Comparison of ENCODE assay signal across 8 cellular contexts in the genomic region with DNA sequence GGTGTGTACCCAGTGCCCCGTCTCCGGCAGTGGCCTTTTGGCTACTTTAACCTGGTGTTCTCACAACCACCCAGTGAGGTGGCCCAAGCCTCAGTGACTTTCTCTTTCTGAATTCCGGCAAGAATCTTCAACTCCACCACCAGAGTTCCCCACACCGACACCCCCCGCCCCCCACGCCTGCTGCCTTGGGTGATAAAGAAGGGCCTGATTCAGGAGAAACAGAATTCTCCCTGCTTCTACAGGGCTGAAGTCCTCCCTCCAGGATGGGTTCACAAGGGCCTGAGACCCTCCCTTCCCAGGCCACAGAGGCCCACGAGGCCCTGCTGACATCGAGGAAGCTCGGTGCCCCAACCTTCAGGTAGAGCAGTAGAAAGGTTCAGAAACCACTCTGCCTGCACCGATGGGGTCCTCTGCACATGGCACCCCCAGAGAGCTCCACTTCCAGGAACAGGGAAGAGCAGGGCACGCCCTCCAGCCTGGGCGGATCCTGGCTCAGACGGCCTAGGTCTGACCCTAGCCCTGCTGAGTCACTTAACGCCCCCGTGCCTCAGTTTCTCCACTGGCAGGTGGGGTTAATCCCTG. TPM values are rescaled to one million over a fixed set of nuclear protein-coding genes. Genes with fewer than 3 reads are reported as not detected.
DNase-seq lines count a peak whose midpoint lies in the region; ATAC-seq and TF ChIP-seq lines count a peak whose summit lies in the region.

No MANE protein-coding gene starts in this region.

- CTCF ChIA-PET in activated B cell treated with CpG ODN at 0.5 μM for 24 hours (lab: Charles Lee) = interaction anchor here (0.7 to 5.9 kb wide), 4 partner anchors 13 to 62 kb away, joined by 3 to 59 read pairs (median 3); a partner anchor contains a TSS

- H3K27ac ChIP-seq in iPS-20b (ENCODE audit: low read length) (no peak overlapping the region), substantia nigra (ENCODE audit: low read depth, low read length, poor library complexity, severe bottlenecking) (peak overlapping the region; percentile 53)

- peaks cover 3% of the 10 kb centered on the region for H3K4me1 ChIP-seq in iPS-20b (ENCODE audit: insufficient read depth, low read length)

- POLR2A ChIA-PET in activated B cell treated with CpG ODN at 0.5 μM for 24 hours (lab: Charles Lee) = interaction anchor here (0.6 to 3.2 kb wide), 14 partner anchors 16 to 392 kb away, joined by 3 to 43 read pairs (median 4); a partner anchor contains a TSS

- peaks cover 25% of the 10 kb centered on the region for H3K4me1 Mint-ChIP-seq in activated T-cell treated with anti-CD3 and anti-CD28 coated beads, Interleukin-2, amount 50 U/mL, for 24 hours (ENCODE audit: low read depth)
- H3K4me1 Mint-ChIP-seq in activated B cell treated with CpG ODN at 0.5 μM for 24 hours = peaks cover 22% of the 10 kb centered on the region

- no peak for TF ChIP-seq CTCF in activated B cell treated with CpG ODN at 0.5 μM for 24 hours (IDR thresholded peaks at IDR 0.05)

- intact Hi-C loops in activated B cell treated with CpG ODN at 0.5 μM for 24 hours (cut with micrococcal nuclease) = loop anchor here (1.0 to 5.0 kb wide), 3 partner anchors 63 to 475 kb away; a partner anchor contains a TSS

- peaks cover 45% of the 10 kb centered on the region for H3K36me3 Mint-ChIP-seq in activated T-cell treated with anti-CD3 and anti-CD28 coated beads, Interleukin-2, amount 50 U/mL, for 24 hours (ENCODE audit: low read depth)
- H3K36me3 Mint-ChIP-seq in activated B cell treated with CpG ODN at 0.5 μM for 24 hours (ENCODE audit: low read depth) = peaks cover 4% of the 10 kb centered on the region

- H3K27me3 Mint-ChIP-seq in activated T-cell treated with anti-CD3 and anti-CD28 coated beads, Interleukin-2, amount 50 U/mL, for 24 hours = no peaks in the 10 kb centered on the region
- H3K27me3 Mint-ChIP-seq in activated B cell treated with CpG ODN at 0.5 μM for 24 hours = no peaks in the 10 kb centered on the region

- no peaks in the 10 kb centered on the region for H3K9me3 Mint-ChIP-seq in activated T-cell treated with anti-CD3 and anti-CD28 coated beads, Interleukin-2, amount 50 U/mL, for 24 hours
- no peaks in the 10 kb centered on the region for H3K9me3 Mint-ChIP-seq in activated B cell treated with CpG ODN at 0.5 μM for 24 hours

- no peaks in the 10 kb centered on the region for H3K27me3 ChIP-seq in iPS-20b (ENCODE audit: insufficient read depth, low read length)

- peak overlapping the region; percentile 90 for H3K4me3 Mint-ChIP-seq in activated T-cell treated with anti-CD3 and anti-CD28 coated beads, Interleukin-2, amount 50 U/mL, for 24 hours
- peak overlapping the region; percentile 85 for H3K4me3 Mint-ChIP-seq in activated B cell treated with CpG ODN at 0.5 μM for 24 hours

- H3K9me3 ChIP-seq in iPS-20b (ENCODE audit: insufficient read depth, low read depth, low read length) = no peaks in the 10 kb centered on the region

- DNase-seq in activated T-cell treated with anti-CD3 and anti-CD28 coated beads, Interleukin-2, amount 50 U/mL, for 24 hours = peak; percentile 47
- DNase-seq in activated T-cell treated with anti-CD3 and anti-CD28 coated beads for 4 hours = no peak
- DNase-seq in activated B cell treated with CpG ODN at 0.5 μM for 24 hours = no peak
- no peak for DNase-seq in substantia nigra (lab: John Stamatoyannopoulos, UW)
- DNase-seq in 8988T = no peak
- DNase-seq in central memory CD4-positive, alpha-beta T cell = no peak
- DNase-seq in SHP77 treated with DMSO at 0.1 percent for 48 hours (lab: John Stamatoyannopoulos, UW) = no peak

- H3K4me3 ChIP-seq in iPS-20b (ENCODE audit: low read length) = peak overlapping the region; percentile 90

- ATAC-seq in activated B cell treated with CpG ODN at 0.5 μM for 24 hours (ENCODE audit: low read depth) = no peak

- H3K27ac Mint-ChIP-seq in activated T-cell treated with anti-CD3 and anti-CD28 coated beads, Interleukin-2, amount 50 U/mL, for 24 hours = peak overlapping the region; percentile 87
- peak overlapping the region; percentile 35 for H3K27ac Mint-ChIP-seq in activated B cell treated with CpG ODN at 0.5 μM for 24 hours

- H3K9ac ChIP-seq in iPS-20b (ENCODE audit: low read depth, low read length) = peak overlapping the region; percentile 90

- peaks cover 5% of the 10 kb centered on the region; the same call in 1 of the 2 replicates for H3K36me3 ChIP-seq in iPS-20b (ENCODE audit: insufficient read depth, low read depth, low read length)

RNA-seq across cellular contexts. Expression of a gene that starts 0.9 kb away (rescaled TPM):
- 37.4 and 41.7 TPM in 2 replicates for total RNA-seq in activated B cell treated with CpG ODN at 0.5 μM for 24 hours

RNA-seq across cellular contexts. Expression of a gene that starts 1.3 kb away (rescaled TPM):
- 10.6 and 10.8 TPM in 2 replicates for total RNA-seq in activated B cell treated with CpG ODN at 0.5 μM for 24 hours

RNA-seq across cellular contexts. Expression of a gene that starts 9.7 kb away (rescaled TPM):
- 0.49 TPM in 1 of 2 replicates, not detected in the other for total RNA-seq in activated B cell treated with CpG ODN at 0.5 μM for 24 hours

RNA-seq across cellular contexts. Expression of a gene that starts 15.7 kb away (rescaled TPM):
- 84.3 and 85.2 TPM in 2 replicates for total RNA-seq in activated B cell treated with CpG ODN at 0.5 μM for 24 hours

RNA-seq across cellular contexts. Expression of a gene that starts 29.8 kb away (rescaled TPM):
- 17.7 and 18.7 TPM in 2 replicates for total RNA-seq in activated B cell treated with CpG ODN at 0.5 μM for 24 hours
